ENCODE assay signal across 7 cellular contexts in the genomic region with DNA sequence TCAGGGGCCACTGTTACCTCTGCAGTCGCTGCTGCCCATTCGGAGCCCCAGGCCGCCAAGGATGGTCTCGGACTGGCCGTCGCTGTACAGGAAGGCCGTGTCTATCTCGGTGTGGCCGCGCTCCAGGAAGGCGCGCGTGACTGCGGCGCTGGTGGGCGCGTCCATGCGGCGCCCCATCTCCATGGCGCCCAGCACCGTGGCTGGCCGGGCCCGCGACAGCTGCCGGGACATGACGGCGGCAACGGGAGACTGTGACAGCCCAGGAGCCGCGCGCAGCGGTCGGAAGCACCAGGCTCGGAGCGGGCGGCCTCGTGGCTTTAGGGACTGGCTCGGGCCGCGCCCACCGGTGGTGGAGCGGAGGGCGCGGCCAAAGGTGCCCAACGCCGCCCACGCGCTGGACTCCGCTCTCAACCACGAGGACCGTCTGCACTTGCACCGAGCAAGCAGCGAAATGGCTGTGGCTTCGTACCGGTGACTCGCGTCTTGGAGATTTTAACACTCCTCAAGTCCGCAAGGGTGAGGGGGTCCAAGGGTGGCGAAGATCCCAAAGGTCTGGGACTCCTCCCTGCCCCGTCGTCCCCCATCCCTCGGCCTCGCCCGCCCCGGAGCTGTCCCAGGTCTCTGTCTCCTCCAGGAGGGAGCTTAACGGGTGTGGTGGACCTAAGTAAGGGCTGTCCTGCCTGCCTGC. TPM values are rescaled to one million over a fixed set of nuclear protein-coding genes. Genes with fewer than 3 reads are reported as not detected.
A peak's percentile ranks its signal among the peaks of the same experiment; 100 is the strongest.
DNase-seq lines count a peak whose midpoint lies in the region; ATAC-seq and TF ChIP-seq lines count a peak whose summit lies in the region.
"Not testable (repeated sequence)": the region's sequence is repeated elsewhere in the genome, so short reads cannot be mapped to it uniquely, and the experiment has no call there.

No MANE protein-coding gene starts in this region.

- H3K27ac ChIP-seq in Peyer's patch (peak overlapping the region in 3 of 4 donors; percentile 57 to 93 (median 90)), right lobe of liver (peak overlapping the region; percentile 91 to 97 (median 93))
- not testable (repeated sequence) for H3K27ac ChIP-seq in endodermal cell (ENCODE audit: low read depth, low read length); left ventricle myocardium inferior (replicated peaks); osteoblast (ENCODE audit: low read depth, low read length)

- 33 to 58% methylated on average over 7 to 48 of the region's 66 CpGs for WGBS in endodermal cell (ENCODE audit: insufficient coverage in 1 of 2, insufficient read length in 1 of 2), 2 experiments
- WGBS in right lobe of liver (ENCODE audit: insufficient coverage, low coverage, low lambda C conversion rate, missing lambda C conversion rate), result 5% methylated on average over 8 of the region's 66 CpGs

- peaks cover 39% of the 10 kb centered on the region for H3K27me3 Mint-ChIP-seq in activated naive CD8-positive, alpha-beta T cell treated with anti-CD3 and anti-CD28 coated beads, Interleukin-2, amount 10 ng/mL, durations not matched to agents 7 days and 5 days
- peaks cover 21% of the 10 kb centered on the region for H3K27me3 Mint-ChIP-seq in endodermal cell (ENCODE audit: insufficient read depth)
- H3K27me3 Mint-ChIP-seq in stimulated activated naive CD8-positive, alpha-beta T cell treated with anti-CD3 and anti-CD28 coated beads, Interleukin-15, amount 100 ng/mL, for 72 hours, result peaks cover 38% of the 10 kb centered on the region

- not testable (repeated sequence) for H3K9me3 Mint-ChIP-seq in activated naive CD8-positive, alpha-beta T cell treated with anti-CD3 and anti-CD28 coated beads, Interleukin-2, amount 10 ng/mL, durations not matched to agents 7 days and 5 days; endodermal cell
- H3K9me3 Mint-ChIP-seq in stimulated activated naive CD8-positive, alpha-beta T cell treated with anti-CD3 and anti-CD28 coated beads, Interleukin-15, amount 100 ng/mL, for 72 hours, result peaks cover 10 to 13% of the 10 kb centered on the region in 2 donors

- ATAC-seq in activated naive CD8-positive, alpha-beta T cell treated with anti-CD3 and anti-CD28 coated beads, Interleukin-2, amount 10 ng/mL, durations not matched to agents 7 days and 5 days (ENCODE audit: low read depth), result peak; percentile 52
- ATAC-seq in right lobe of liver, result peak; percentile 61 to 84 (median 78)
- ATAC-seq in stimulated activated naive CD8-positive, alpha-beta T cell treated with anti-CD3 and anti-CD28 coated beads, Interleukin-15, amount 100 ng/mL, for 72 hours, result peak; percentile 62

- TF ChIP-seq POLR2A in Peyer's patch (IDR thresholded peaks at IDR 0.05) (peak; percentile 46 to 58), right lobe of liver (IDR thresholded peaks at IDR 0.05) (peak; percentile 70)

- not testable (repeated sequence) for TF ChIP-seq CTCF in Peyer's patch (IDR thresholded peaks at IDR 0.05); endodermal cell (conservative IDR thresholded peaks at IDR 0.05); left ventricle myocardium inferior (IDR thresholded peaks at IDR 0.05; ENCODE audit: borderline replicate concordance); right lobe of liver (IDR thresholded peaks at IDR 0.05); osteoblast (IDR thresholded peaks at IDR 0.05; ENCODE audit: extremely low read depth, low read depth, low read length)

- H3K9ac ChIP-seq in endodermal cell (ENCODE audit: extremely low read depth, low read length, poor library complexity, severe bottlenecking), result not testable (repeated sequence)

- H2AFZ ChIP-seq in osteoblast (ENCODE audit: low read length), result not testable (repeated sequence)

- H3K4me2 ChIP-seq in osteoblast (ENCODE audit: insufficient read depth, low read length), result peak overlapping the region; percentile 28

- peak overlapping the region; percentile 8 for H3K4me3 Mint-ChIP-seq in activated naive CD8-positive, alpha-beta T cell treated with anti-CD3 and anti-CD28 coated beads, Interleukin-2, amount 10 ng/mL, durations not matched to agents 7 days and 5 days
- peak overlapping the region; percentile 26 for H3K4me3 Mint-ChIP-seq in endodermal cell
- H3K4me3 Mint-ChIP-seq in stimulated activated naive CD8-positive, alpha-beta T cell treated with anti-CD3 and anti-CD28 coated beads, Interleukin-15, amount 100 ng/mL, for 72 hours, result not testable (repeated sequence)

- not testable (repeated sequence) for H3K79me2 ChIP-seq in osteoblast (ENCODE audit: insufficient read depth, low read length)

- not testable (repeated sequence) for H3K9me3 ChIP-seq in Peyer's patch; endodermal cell (ENCODE audit: control insufficient read depth, low read length); right lobe of liver; osteoblast (ENCODE audit: low read depth, low read length)
- H3K9me3 ChIP-seq in left ventricle myocardium inferior (replicated peaks), result peaks cover 35% of the 10 kb centered on the region

- H3K27ac Mint-ChIP-seq in activated naive CD8-positive, alpha-beta T cell treated with anti-CD3 and anti-CD28 coated beads, Interleukin-2, amount 10 ng/mL, durations not matched to agents 7 days and 5 days; endodermal cell; stimulated activated naive CD8-positive, alpha-beta T cell treated with anti-CD3 and anti-CD28 coated beads, Interleukin-15, amount 100 ng/mL, for 72 hours: not testable (repeated sequence)

- H3K4me3 ChIP-seq in Peyer's patch (peak overlapping the region in 2 of 4 donors; percentile 42 to 60), left ventricle myocardium inferior (peak overlapping the region; percentile 48), right lobe of liver (peak overlapping the region; percentile 64 to 81 (median 64)), osteoblast (ENCODE audit: insufficient read depth, low read length) (peak overlapping the region; percentile 28)
- H3K4me3 ChIP-seq in endodermal cell (ENCODE audit: low read length), result not testable (repeated sequence)

- POLR2A ChIA-PET in activated naive CD8-positive, alpha-beta T cell treated with anti-CD3 and anti-CD28 coated beads, Interleukin-2, amount 10 ng/mL, durations not matched to agents 7 days and 5 days (lab: Charles Lee), result not testable (repeated sequence)

- DNase-seq in Peyer's patch, result peak in 2 of 3 donors; percentile 82 to 85
- not testable (repeated sequence) for DNase-seq in activated naive CD8-positive, alpha-beta T cell treated with anti-CD3 and anti-CD28 coated beads, Interleukin-2, amount 10 ng/mL, durations not matched to agents 7 days and 5 days; endodermal cell; left ventricle myocardium inferior; stimulated activated naive CD8-positive, alpha-beta T cell treated with anti-CD3 and anti-CD28 coated beads, Interleukin-15, amount 100 ng/mL, for 72 hours
- peak; percentile 82 to 87 (median 87) for DNase-seq in right lobe of liver
- DNase-seq in osteoblast (ENCODE audit: insufficient read length, low spot score, missing footprints), result peak; percentile 77

- H3K4me1 Mint-ChIP-seq in activated naive CD8-positive, alpha-beta T cell treated with anti-CD3 and anti-CD28 coated beads, Interleukin-2, amount 10 ng/mL, durations not matched to agents 7 days and 5 days; endodermal cell; stimulated activated naive CD8-positive, alpha-beta T cell treated with anti-CD3 and anti-CD28 coated beads, Interleukin-15, amount 100 ng/mL, for 72 hours: not testable (repeated sequence)

- H3K27me3 ChIP-seq in Peyer's patch; right lobe of liver; osteoblast (ENCODE audit: insufficient read depth, low read length): not testable (repeated sequence)
- peaks cover 35% of the 10 kb centered on the region for H3K27me3 ChIP-seq in endodermal cell (ENCODE audit: control insufficient read depth, insufficient read depth, low read length, poor library complexity, severe bottlenecking)
- H3K27me3 ChIP-seq in left ventricle myocardium inferior (ENCODE audit: low read depth), result peaks cover 19% of the 10 kb centered on the region

- intact Hi-C loops in left ventricle myocardium inferior (cut with micrococcal nuclease); right lobe of liver (cut with DNase I): not testable (repeated sequence)

- peaks cover 11% of the 10 kb centered on the region for H3K36me3 Mint-ChIP-seq in activated naive CD8-positive, alpha-beta T cell treated with anti-CD3 and anti-CD28 coated beads, Interleukin-2, amount 10 ng/mL, durations not matched to agents 7 days and 5 days
- not testable (repeated sequence) for H3K36me3 Mint-ChIP-seq in endodermal cell (ENCODE audit: low read depth)

- H3K36me3 ChIP-seq in Peyer's patch; endodermal cell (ENCODE audit: control insufficient read depth, insufficient read depth, low read length); left ventricle myocardium inferior; right lobe of liver; osteoblast (ENCODE audit: insufficient read depth, low read length): not testable (repeated sequence)

- not testable (repeated sequence) for H4K20me1 ChIP-seq in osteoblast (ENCODE audit: insufficient read depth, low read length)

- peaks cover 0 to 12% (median 0%) of the 10 kb centered on the region in 4 donors for H3K4me1 ChIP-seq in Peyer's patch
- not testable (repeated sequence) for H3K4me1 ChIP-seq in endodermal cell (ENCODE audit: control insufficient read depth, insufficient read depth, low read length); left ventricle myocardium inferior; osteoblast (ENCODE audit: insufficient read depth, low read length)
- peaks cover 0 to 34% (median 3%) of the 10 kb centered on the region in 4 donors for H3K4me1 ChIP-seq in right lobe of liver

RNA-seq across cellular contexts. Expression of a gene that starts 14.6 kb away (rescaled TPM):
- total RNA-seq in Peyer's patch, result 100 to 1,000 TPM in 3 of 4 donors, 10 to 100 TPM in 1; 60.2 to 574 (median 416) TPM
- 1 to 10 TPM in 1 of 2 experiments, under 1 TPM in 1; 0.83 to 1.0 TPM for total RNA-seq in activated naive CD8-positive, alpha-beta T cell treated with anti-CD3 and anti-CD28 coated beads, Interleukin-2, amount 10 ng/mL, durations not matched to agents 7 days and 5 days
- total RNA-seq in endodermal cell, result 1 to 10 TPM in 1 of 2 donors, under 1 TPM in 1; 0.92 to 2.0 TPM
- 0.85 TPM for polyA plus RNA-seq in endodermal cell (2013, experiment 1 of 2)
- 1.2 TPM for polyA plus RNA-seq in endodermal cell (2013, experiment 2 of 2)
- total RNA-seq in left ventricle myocardium inferior, result 0.14 TPM
- 100 to 1,000 TPM in 4 of 6 experiments, 10 to 100 TPM in 2; 58.1 to 169 (median 130) TPM for total RNA-seq in right lobe of liver
- total RNA-seq in osteoblast, result 0.72 and 1.2 TPM in 2 replicates

RNA-seq across cellular contexts. Expression of a gene that starts 22.4 kb away (rescaled TPM):
- total RNA-seq in Peyer's patch (10 to 100 TPM in 3 of 4 donors, 1 to 10 TPM in 1; 9.8 to 26.4 (median 12.1) TPM), endodermal cell (10 to 100 TPM; 37.7 to 44.5 TPM), left ventricle myocardium inferior (10.0 TPM), right lobe of liver (10 to 100 TPM in 2 of 6 experiments, 1 to 10 TPM in 4; 7.0 to 17.3 (median 8.2) TPM), osteoblast (17.4 and 18.5 TPM in 2 replicates)
- total RNA-seq in activated naive CD8-positive, alpha-beta T cell treated with anti-CD3 and anti-CD28 coated beads, Interleukin-2, amount 10 ng/mL, durations not matched to agents 7 days and 5 days, result 10 to 100 TPM; 24.8 to 28.2 TPM
- 29.7 TPM for polyA plus RNA-seq in endodermal cell (2013, experiment 1 of 2)
- polyA plus RNA-seq in endodermal cell (2013, experiment 2 of 2), result 27.2 TPM

RNA-seq across cellular contexts. Expression of a gene that starts 22.7 kb away (rescaled TPM):
- total RNA-seq in Peyer's patch (10 to 100 TPM; 28.0 to 71.0 (median 37.0) TPM), endodermal cell (10 to 100 TPM; 59.0 to 67.5 TPM), left ventricle myocardium inferior (27.6 TPM), right lobe of liver (10 to 100 TPM; 18.6 to 32.7 (median 25.3) TPM), osteoblast (60.1 and 64.1 TPM in 2 replicates)
- 10 to 100 TPM; 35.6 to 37.0 TPM for total RNA-seq in activated naive CD8-positive, alpha-beta T cell treated with anti-CD3 and anti-CD28 coated beads, Interleukin-2, amount 10 ng/mL, durations not matched to agents 7 days and 5 days
- polyA plus RNA-seq in endodermal cell (2013, experiment 1 of 2), result 45.9 TPM
- 38.7 TPM for polyA plus RNA-seq in endodermal cell (2013, experiment 2 of 2)

RNA-seq across cellular contexts. Expression of a gene that starts 38.0 kb away (rescaled TPM):
- total RNA-seq in Peyer's patch (100 to 1,000 TPM in 3 of 4 donors, 10 to 100 TPM in 1; 56.1 to 168 (median 137) TPM), endodermal cell (10 to 100 TPM; 47.8 to 66.1 TPM), left ventricle myocardium inferior (43.7 TPM), right lobe of liver (10 to 100 TPM; 41.4 to 85.1 (median 51.2) TPM), osteoblast (66.2 and 79.0 TPM in 2 replicates)
- 10 to 100 TPM; 48.5 to 49.6 TPM for total RNA-seq in activated naive CD8-positive, alpha-beta T cell treated with anti-CD3 and anti-CD28 coated beads, Interleukin-2, amount 10 ng/mL, durations not matched to agents 7 days and 5 days
- 53.1 TPM for polyA plus RNA-seq in endodermal cell (2013, experiment 1 of 2)
- polyA plus RNA-seq in endodermal cell (2013, experiment 2 of 2), result 52.3 TPM

RNA-seq across cellular contexts. Expression of a gene that starts 38.1 kb away (rescaled TPM):
- total RNA-seq in Peyer's patch (10 to 100 TPM; 19.0 to 76.8 (median 45.0) TPM), endodermal cell (10 to 100 TPM; 20.8 to 22.6 TPM), left ventricle myocardium inferior (5.8 TPM), right lobe of liver (10 to 100 TPM in 3 of 6 experiments, 1 to 10 TPM in 3; 8.4 to 20.6 (median 11.2) TPM), osteoblast (30.9 and 32.6 TPM in 2 replicates)
- total RNA-seq in activated naive CD8-positive, alpha-beta T cell treated with anti-CD3 and anti-CD28 coated beads, Interleukin-2, amount 10 ng/mL, durations not matched to agents 7 days and 5 days, result 1 to 10 TPM; 9.2 to 9.6 TPM
- polyA plus RNA-seq in endodermal cell (2013, experiment 1 of 2), result 20.0 TPM
- 18.9 TPM for polyA plus RNA-seq in endodermal cell (2013, experiment 2 of 2)

Comparison
In these comparisons a context has a peak if more than half of its experiments do, and no peak if none do; other contexts are left out.
1. RNA of a gene that starts 14.6 kb away (total RNA-seq): 60.2 to 574 TPM in Peyer's patch and 58.1 to 169 TPM in right lobe of liver; 0.92 to 2.0 TPM in endodermal cell, 0.83 to 1.0 TPM in activated naive CD8-positive, alpha-beta T cell treated with anti-CD3 and anti-CD28 coated beads, Interleukin-2, amount 10 ng/mL, durations not matched to agents 7 days and 5 days, 0.72 to 1.2 TPM in osteoblast and 0.14 TPM in left ventricle myocardium inferior (single experiment); every median in the first group is over 10 times any median in the second.
2. Peak in every context shown above with its lines, with median percentiles within 50 percentile points of each other: ATAC-seq.